Comparison of ENCODE assay signal across 1 cellular context in the genomic region with DNA sequence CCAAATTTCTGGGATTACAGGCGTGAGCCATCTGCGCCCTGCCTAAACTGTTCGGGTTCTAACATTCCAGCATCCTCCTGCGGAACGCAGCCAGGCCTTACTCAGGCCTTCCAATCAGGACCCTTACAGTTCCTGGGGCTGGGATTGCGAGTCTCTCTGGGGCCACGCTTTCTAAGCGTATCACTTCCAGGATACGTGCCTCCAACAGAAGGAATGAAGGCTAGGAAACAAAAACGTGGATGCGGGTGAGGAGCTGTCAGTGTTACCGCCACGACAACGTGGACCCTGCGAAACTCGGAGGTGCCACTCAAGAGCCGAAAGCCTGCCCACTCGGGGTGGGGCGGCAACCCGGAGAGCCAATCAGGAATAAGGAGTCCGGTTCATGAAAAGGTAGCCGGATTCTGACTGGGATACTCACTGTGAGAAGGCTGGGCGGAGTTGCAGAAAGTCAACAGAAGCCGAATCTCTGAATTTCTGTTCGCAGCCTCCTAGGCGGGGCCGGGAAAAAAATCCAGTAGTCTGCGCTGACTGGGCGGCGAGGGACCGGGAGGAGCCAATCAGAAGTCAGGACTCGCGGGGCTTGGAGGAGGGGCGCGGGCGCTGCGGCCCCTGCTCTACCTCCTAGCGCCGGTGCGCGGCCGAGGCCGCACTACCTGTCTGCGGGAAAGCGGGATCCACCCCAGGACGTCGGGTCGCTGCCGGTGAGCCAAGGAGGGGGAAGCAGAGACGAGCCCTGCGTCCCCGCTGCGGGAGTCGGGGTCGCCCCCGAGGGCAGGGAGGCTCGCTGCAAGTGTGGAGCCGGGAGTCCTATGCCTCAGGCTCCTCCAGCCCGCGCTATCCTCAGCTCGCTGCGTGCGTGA.
TF ChIP-seq lines count a peak whose summit lies in the region.

Gene HYKK, plus strand, starts transcription at position 607 of the 860 bp plus-strand sequence. CDS start 5,512 bp downstream, outside the sequence.

TF ChIP-seq in HepG2, 621 proteins besides CTCF, POLR2A, EP300 and RAD21 (continued from another document and continues in another):
- TF ChIP-seq FOXP4 (CRISPR knock-in tag; IDR thresholded peaks at IDR 0.05) (peak; percentile 12; the same call in 1 of the 2 replicates), NFYC (CRISPR knock-in tag; IDR thresholded peaks at IDR 0.05) (peak; percentile 85; the same call in 1 of the 2 replicates), ZBTB42 (CRISPR knock-in tag; IDR thresholded peaks at IDR 0.05) (no peak), KAT8 (CRISPR knock-in tag; IDR thresholded peaks at IDR 0.05) (peak; percentile 66; the same call in 1 of the 2 replicates), PCBP1 (IDR thresholded peaks at IDR 0.05; ENCODE audit: borderline replicate concordance, low read depth, low read length) (no peak), PITX1 (CRISPR knock-in tag; IDR thresholded peaks at IDR 0.05) (0 out of 2 replicates have a peak, but pooled peaks have one; percentile 34), ETS1 (CRISPR knock-in tag; IDR thresholded peaks at IDR 0.05) (no peak), AGO1 (IDR thresholded peaks at IDR 0.05; ENCODE audit: low read depth, low read length, poor library complexity, severe bottlenecking) (peak; percentile 52), MED13 (CRISPR knock-in tag; IDR thresholded peaks at IDR 0.05) (no peak), FOXA1 (IDR thresholded peaks at IDR 0.05) (no peak), FOXA1 (CRISPR knock-in tag; IDR thresholded peaks at IDR 0.05) (peak; percentile 64), TBL1XR1 (IDR thresholded peaks at IDR 0.05; ENCODE audit: borderline replicate concordance, low read length, partially characterized antibody) (no peak), ZEB1 (IDR thresholded peaks at IDR 0.05; ENCODE audit: insufficient replicate concordance, low read depth) (peak; percentile 75), ARID2 (CRISPR knock-in tag; IDR thresholded peaks at IDR 0.05; ENCODE audit: borderline replicate concordance) (peak; percentile 71; the same call in 1 of the 2 replicates), MXD4 (CRISPR knock-in tag; IDR thresholded peaks at IDR 0.05) (peak; percentile 91), BATF2 (CRISPR knock-in tag; IDR thresholded peaks at IDR 0.05) (no peak), ZBED4 (CRISPR knock-in tag; IDR thresholded peaks at IDR 0.05; ENCODE audit: borderline replicate concordance) (no peak), NR0B2 (CRISPR knock-in tag; IDR thresholded peaks at IDR 0.05) (peak; percentile 30), ZNF281 (CRISPR knock-in tag; IDR thresholded peaks at IDR 0.05; ENCODE audit: borderline replicate concordance) (peak; percentile 74), NFIC (IDR thresholded peaks at IDR 0.05; ENCODE audit: low read length) (no peak), XRCC5 (optimal IDR thresholded peaks at IDR 0.05; ENCODE audit: low read length) (peak; percentile 17), SALL1 (CRISPR knock-in tag; IDR thresholded peaks at IDR 0.05) (peak; percentile 26; the same call in 1 of the 2 replicates), PHB2 (IDR thresholded peaks at IDR 0.05; ENCODE audit: partially characterized antibody) (no peak), KDM5A (IDR thresholded peaks at IDR 0.05; ENCODE audit: borderline replicate concordance, low read length) (peak; percentile 30; the same call in 1 of the 2 replicates), FOXM1 (CRISPR knock-in tag; IDR thresholded peaks at IDR 0.05) (no peak), TRAFD1 (CRISPR knock-in tag; IDR thresholded peaks at IDR 0.05; ENCODE audit: borderline replicate concordance) (no peak), ZMYM3 (CRISPR knock-in tag; IDR thresholded peaks at IDR 0.05) (peak; percentile 62; the same call in 1 of the 2 replicates), HBP1 (CRISPR knock-in tag; IDR thresholded peaks at IDR 0.05; ENCODE audit: low read depth) (0 out of 2 replicates have a peak, but pooled peaks have one; percentile 40), ZFP36L1 (CRISPR knock-in tag; IDR thresholded peaks at IDR 0.05) (0 out of 2 replicates have a peak, but pooled peaks have one; percentile 41), PATZ1 (CRISPR knock-in tag; IDR thresholded peaks at IDR 0.05) (peak; percentile 37; the same call in 1 of the 2 replicates), SP2 (CRISPR knock-in tag; IDR thresholded peaks at IDR 0.05) (peak; percentile 85)
- TF ChIP-seq, protein P1, sequence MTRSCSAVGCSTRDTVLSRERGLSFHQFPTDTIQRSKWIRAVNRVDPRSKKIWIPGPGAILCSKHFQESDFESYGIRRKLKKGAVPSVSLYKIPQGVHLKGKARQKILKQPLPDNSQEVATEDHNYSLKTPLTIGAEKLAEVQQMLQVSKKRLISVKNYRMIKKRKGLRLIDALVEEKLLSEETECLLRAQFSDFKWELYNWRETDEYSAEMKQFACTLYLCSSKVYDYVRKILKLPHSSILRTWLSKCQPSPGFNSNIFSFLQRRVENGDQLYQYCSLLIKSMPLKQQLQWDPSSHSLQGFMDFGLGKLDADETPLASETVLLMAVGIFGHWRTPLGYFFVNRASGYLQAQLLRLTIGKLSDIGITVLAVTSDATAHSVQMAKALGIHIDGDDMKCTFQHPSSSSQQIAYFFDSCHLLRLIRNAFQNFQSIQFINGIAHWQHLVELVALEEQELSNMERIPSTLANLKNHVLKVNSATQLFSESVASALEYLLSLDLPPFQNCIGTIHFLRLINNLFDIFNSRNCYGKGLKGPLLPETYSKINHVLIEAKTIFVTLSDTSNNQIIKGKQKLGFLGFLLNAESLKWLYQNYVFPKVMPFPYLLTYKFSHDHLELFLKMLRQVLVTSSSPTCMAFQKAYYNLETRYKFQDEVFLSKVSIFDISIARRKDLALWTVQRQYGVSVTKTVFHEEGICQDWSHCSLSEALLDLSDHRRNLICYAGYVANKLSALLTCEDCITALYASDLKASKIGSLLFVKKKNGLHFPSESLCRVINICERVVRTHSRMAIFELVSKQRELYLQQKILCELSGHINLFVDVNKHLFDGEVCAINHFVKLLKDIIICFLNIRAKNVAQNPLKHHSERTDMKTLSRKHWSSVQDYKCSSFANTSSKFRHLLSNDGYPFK (CRISPR knock-in tag; IDR thresholded peaks at IDR 0.05; ENCODE audit: borderline replicate concordance), result peak; percentile 58; the same call in 1 of the 2 replicates
